ENCODE assay signal across 9 cellular contexts in the genomic region with DNA sequence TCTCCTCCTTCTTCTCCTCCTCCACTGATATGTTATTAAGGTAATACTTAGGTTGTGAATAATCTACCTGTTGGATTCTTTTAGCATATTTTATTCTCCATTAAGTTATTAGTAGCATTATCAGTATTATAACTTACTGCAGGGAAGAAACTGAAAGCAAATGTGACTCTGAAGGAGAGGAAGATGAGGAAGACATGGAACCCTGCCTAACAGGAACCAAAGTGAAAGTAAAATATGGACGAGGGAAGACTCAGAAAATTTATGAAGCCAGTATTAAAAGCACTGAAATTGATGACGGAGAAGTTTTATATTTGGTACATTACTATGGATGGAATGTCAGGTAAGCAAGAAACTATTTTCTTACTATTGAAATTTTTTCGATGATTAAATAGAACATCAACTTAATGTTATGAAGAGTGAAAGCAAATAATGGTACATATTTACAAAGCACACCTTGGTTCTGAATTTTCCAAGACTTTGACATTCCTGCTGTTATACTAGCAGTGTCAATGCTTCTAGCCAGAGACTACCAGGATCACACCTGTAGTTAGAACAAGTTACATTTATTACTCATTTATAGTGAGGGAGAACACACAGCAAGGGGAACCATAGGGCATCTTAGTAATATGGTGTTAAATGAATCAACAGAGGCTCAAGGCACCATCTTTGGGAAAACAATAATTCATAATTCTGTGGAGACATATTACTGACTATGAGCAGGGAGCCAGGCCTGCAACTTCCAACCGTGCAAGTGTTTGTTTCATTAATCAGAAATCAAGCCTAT. TPM values are rescaled to one million over a fixed set of nuclear protein-coding genes. Genes with fewer than 3 reads are reported as not detected.
A peak's percentile ranks its signal among the peaks of the same experiment; 100 is the strongest.
DNase-seq lines count a peak whose midpoint lies in the region; FAIRE-seq lines count a peak whose summit lies in the region.
"Had no signal": no experiment of that assay in that cellular context is flagged by ENCODE, and none has a peak within 500 bp of the region (broad histone marks: within the 10 kb centered on the region; RNA-seq: fewer than 3 reads in every experiment).

No MANE protein-coding gene starts in this region.

- H3K4me1 ChIP-seq in adipocyte (ENCODE audit: control insufficient read depth, insufficient read depth, low read length) = peaks cover 9% of the 10 kb centered on the region

- peak overlapping the region; percentile 38 for H3K9ac ChIP-seq in adipocyte (ENCODE audit: low read length)

- H3K9me3 ChIP-seq in adipocyte (ENCODE audit: control insufficient read depth, low read length) = no peaks in the 10 kb centered on the region

- H3K36me3 ChIP-seq in adipocyte (ENCODE audit: control insufficient read depth, insufficient read depth, low read length, severe bottlenecking) = peaks cover 58% of the 10 kb centered on the region

- no peaks in the 10 kb centered on the region for H3K27me3 ChIP-seq in adipocyte (replicated peaks; ENCODE audit: control insufficient read depth, insufficient read depth, low read length)

- H3K4me3 ChIP-seq in adipocyte (ENCODE audit: low read length) = peak overlapping the region; percentile 73

- DNase-seq in A172 (ENCODE audit: low spot score) = peak; percentile 5
- no peak for DNase-seq in GM18507 (ENCODE audit: extremely low spot score, insufficient read length, low read depth)
- no peak for DNase-seq in adipocyte (ENCODE audit: low read depth)
- DNase-seq in lung microvascular endothelial cell (ENCODE audit: low read depth in 2 of 2) = peak; percentile 9 to 51
- DNase-seq in NCI-H2196 treated with DMSO at 0.1 percent for 48 hours (lab: John Stamatoyannopoulos, UW; ENCODE audit: unreplicated experiment) = no peak
- no peak for DNase-seq in NCI-H2081 treated with DMSO at 0.1 percent for 48 hours (lab: John Stamatoyannopoulos, UW)
- no peak for DNase-seq in NCI-H524 (lab: John Stamatoyannopoulos, UW)
- DNase-seq in UCSD-AML1 (lab: John Stamatoyannopoulos, UW; ENCODE audit: unreplicated experiment) = no peak
- DNase-seq: NCI-H1092 had no signal

- peak; percentile 59 for FAIRE-seq in GM18507 (lab: Jason Lieb, UNC)

RNA-seq across cellular contexts. Expression of gene TOMM20L, which starts 42.0 kb away (rescaled TPM):
- total RNA-seq in A172 (2014; rRNA removed; shearing (Covaris generic)) = not detected in 2 replicates
- not detected in 2 replicates for total RNA-seq in lung microvascular endothelial cell

RNA-seq across cellular contexts. Expression of gene ARID4A, which starts 55.4 kb away (rescaled TPM):
- total RNA-seq in A172 (2014; rRNA removed; shearing (Covaris generic)) = 4.2 and 4.6 TPM in 2 replicates
- 8.7 and 10.7 TPM in 2 replicates for total RNA-seq in lung microvascular endothelial cell

Comparison
In these comparisons a context has a peak if more than half of its experiments do, and no peak if none do; other contexts are left out.
1. DNase-seq: peak in A172 (single experiment) and lung microvascular endothelial cell (2 of 2); none in GM18507 (single experiment), adipocyte (single experiment), NCI-H2196 treated with DMSO at 0.1 percent for 48 hours (single experiment), NCI-H2081 treated with DMSO at 0.1 percent for 48 hours (single experiment), NCI-H524 (0 of 2) and UCSD-AML1 (single experiment).